9 cellular contexts compared by ENCODE assay signal in genomic region chr6:108587258-108588059, GRCh38. TPM values are rescaled to one million over a fixed set of nuclear protein-coding genes. Genes with fewer than 3 reads are reported as not detected.
DNase-seq lines count a peak whose midpoint lies in the region; ATAC-seq, FAIRE-seq and TF ChIP-seq lines count a peak whose summit lies in the region.
"Had no signal": no experiment of that assay in that cellular context is flagged by ENCODE, and none has a peak within 500 bp of the region (broad histone marks: within the 10 kb centered on the region; RNA-seq: fewer than 3 reads in every experiment).

No MANE protein-coding gene starts in this region.

- H3K9me3 ChIP-seq in breast epithelium (no peaks in the 10 kb centered on the region), left lung (no peaks in the 10 kb centered on the region), small intestine (ENCODE audit: control insufficient read depth, low read depth) (no peaks in the 10 kb centered on the region)

- H3K4me1 ChIP-seq in breast epithelium: peaks cover 39 to 65% of the 10 kb centered on the region in 2 donors
- peaks cover 74 to 97% of the 10 kb centered on the region in 2 donors for H3K4me1 ChIP-seq in left lung
- H3K4me1 ChIP-seq in small intestine (ENCODE audit: control insufficient read depth in 2 of 2, insufficient read depth in 1 of 2, low read depth in 1 of 2, low read length in 1 of 2): peaks cover 8 to 40% of the 10 kb centered on the region in 2 donors

- ATAC-seq in left lung: no peak

- no peak for FAIRE-seq in small intestine (lab: Jason Lieb, UNC)
- no peak for FAIRE-seq in GM12891 (lab: Jason Lieb, UNC)

- no peak for TF ChIP-seq CTCF in breast epithelium (IDR thresholded peaks at IDR 0.05)
- TF ChIP-seq CTCF in left lung (IDR thresholded peaks at IDR 0.05): no peak

- peak overlapping the region in 1 of 3 donors; percentile 29 for H3K4me3 ChIP-seq in breast epithelium
- H3K4me3 ChIP-seq in left lung: no peak overlapping the region
- H3K4me3 ChIP-seq in small intestine (ENCODE audit: low read depth in 1 of 2, low read length in 2 of 2): no peak overlapping the region
- H3K4me3 ChIP-seq: cardiac muscle cell had no signal

- peak; percentile 82 for DNase-seq in LHCN-M2 (ENCODE audit: low read depth)
- no peak for DNase-seq in breast epithelium (ENCODE audit: low spot score in 2 of 2)
- no peak for DNase-seq in left lung
- DNase-seq in substantia nigra (lab: John Stamatoyannopoulos, UW): peak in 22 of 49 donors; percentile 21 to 75 (median 38)
- no peak for DNase-seq in HK-2 (ENCODE audit: unreplicated experiment)
- DNase-seq in small intestine: no peak
- no peak for DNase-seq in NCI-H1105 treated with DMSO at 0.1 percent for 48 hours (lab: John Stamatoyannopoulos, UW)
- no peak for DNase-seq in GM12891 (ENCODE audit: insufficient read length, low spot score)

- peak overlapping the region; percentile 85 to 96 for H3K27ac ChIP-seq in breast epithelium
- H3K27ac ChIP-seq in left lung: peak overlapping the region; percentile 33 to 86
- peak overlapping the region; percentile 92 for H3K27ac ChIP-seq in substantia nigra (ENCODE audit: low read depth, low read length, poor library complexity, severe bottlenecking)
- peak overlapping the region in 1 of 2 donors; percentile 78 for H3K27ac ChIP-seq in small intestine (ENCODE audit: low read depth in 1 of 2, low read length in 1 of 2)
- H3K27ac ChIP-seq: cardiac muscle cell had no signal

- H3K36me3 ChIP-seq in breast epithelium: no peaks in the 10 kb centered on the region
- H3K36me3 ChIP-seq in left lung: no peaks in the 10 kb centered on the region
- H3K36me3 ChIP-seq in small intestine (ENCODE audit: control insufficient read depth in 2 of 2, insufficient read depth in 2 of 2, low read length in 2 of 2): no peaks in the 10 kb centered on the region
- H3K36me3 ChIP-seq: cardiac muscle cell had no signal

- 45 to 56% (median 54%) methylated on average over 9 of the region's 9 CpGs for WGBS in small intestine, 3 donors

- no peaks in the 10 kb centered on the region for H3K27me3 ChIP-seq in breast epithelium
- H3K27me3 ChIP-seq in left lung: no peaks in the 10 kb centered on the region
- no peaks in the 10 kb centered on the region for H3K27me3 ChIP-seq in small intestine (ENCODE audit: control insufficient read depth in 2 of 2, insufficient read depth in 2 of 2, low read length in 2 of 2)
- H3K27me3 ChIP-seq: cardiac muscle cell had no signal

- TF ChIP-seq POLR2A in breast epithelium (IDR thresholded peaks at IDR 0.05) (no peak), GM12891 (IDR thresholded peaks at IDR 0.05; ENCODE audit: low read depth, low read length) (no peak)

- intact Hi-C loops in breast epithelium (cut with DNase I; ENCODE audit: low total_unique reads) (no loop called here), left lung (cut with DNase I) (no loop called here)

TF ChIP-seq in GM12891, 5 proteins besides CTCF, POLR2A, EP300 and RAD21:
- TF ChIP-seq POLR2AphosphoS5 (IDR thresholded peaks at IDR 0.05; ENCODE audit: low read depth, low read length) (no peak), SPI1 (IDR thresholded peaks at IDR 0.05; ENCODE audit: low read depth, low read length) (no peak), TAF1 (IDR thresholded peaks at IDR 0.05; ENCODE audit: low read depth, low read length) (no peak), POU2F2 (IDR thresholded peaks at IDR 0.05; ENCODE audit: low read depth, low read length) (no peak), PAX5 (IDR thresholded peaks at IDR 0.05; ENCODE audit: insufficient read depth, low read length, severe bottlenecking) (no peak)

RNA-seq across cellular contexts. Expression of gene FOXO3, which starts 26.7 kb away (rescaled TPM):
- total RNA-seq in LHCN-M2 (2014; rRNA removed) (41.0 and 58.8 TPM in 2 replicates), breast epithelium (100 to 1,000 TPM; 107 to 181 (median 155) TPM), left lung (10 to 100 TPM; 50.0 to 53.9 TPM)
- 13.6 TPM for polyA plus RNA-seq in LHCN-M2 (2012)
- polyA plus RNA-seq in small intestine: 10 to 100 TPM in 2 of 3 donors, 1 to 10 TPM in 1; 8.7 to 16.8 (median 11.9) TPM
- polyA plus RNA-seq in GM12891 (2012; ENCODE audit: low read depth, missing spikeins): 0.56 TPM
